ENCODE assay signal across 1 cellular context in genomic region chr10:3455385-3456334, GRCh38.
TF ChIP-seq lines count a peak whose summit lies in the region.

No MANE protein-coding gene starts in this region.

TF ChIP-seq in HepG2, 621 proteins besides CTCF, POLR2A, EP300 and RAD21 (continued from another document):
- no peak for TF ChIP-seq ZNF687 (CRISPR knock-in tag; IDR thresholded peaks at IDR 0.05)
TF ChIP-seq in HepG2: peak in this region for 2.
